1 cellular context compared by ENCODE assay signal in the genomic region with DNA sequence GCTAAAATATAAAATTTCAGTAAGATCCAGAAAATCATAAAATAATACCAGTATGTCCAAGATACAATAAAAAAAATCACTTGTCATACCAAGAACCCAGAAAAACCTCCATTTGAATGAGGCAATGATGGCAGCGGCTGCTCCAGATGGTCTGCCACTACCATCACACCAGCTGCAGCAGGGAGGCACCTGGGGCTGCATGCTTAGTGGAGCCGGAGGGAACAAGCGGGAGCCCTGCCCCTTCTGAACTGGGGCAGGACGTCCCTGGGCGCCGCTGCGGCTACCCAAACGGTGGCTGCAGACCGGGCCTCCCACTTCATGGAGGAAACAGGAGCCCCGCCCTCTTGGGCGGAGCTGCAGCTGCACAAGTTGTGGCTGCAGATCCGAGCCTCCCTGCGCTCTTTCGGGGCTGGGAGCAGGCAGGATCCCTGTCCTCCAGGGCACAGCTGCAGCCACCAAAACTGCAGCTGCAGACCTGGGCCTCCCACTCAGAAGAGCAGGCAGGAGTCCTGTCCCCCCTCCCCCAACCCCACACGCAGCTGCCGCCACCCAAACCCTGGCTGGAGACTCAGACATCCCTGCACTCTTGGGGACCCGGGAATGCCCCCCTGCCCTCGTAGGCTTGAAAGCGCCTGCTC.
A peak's percentile ranks its signal among the peaks of the same experiment; 100 is the strongest.
TF ChIP-seq lines count a peak whose summit lies in the region.

No MANE protein-coding gene starts in this region.

TF ChIP-seq in HepG2, 621 proteins besides CTCF, POLR2A, EP300 and RAD21 (continued from another document):
- TF ChIP-seq, protein P1, sequence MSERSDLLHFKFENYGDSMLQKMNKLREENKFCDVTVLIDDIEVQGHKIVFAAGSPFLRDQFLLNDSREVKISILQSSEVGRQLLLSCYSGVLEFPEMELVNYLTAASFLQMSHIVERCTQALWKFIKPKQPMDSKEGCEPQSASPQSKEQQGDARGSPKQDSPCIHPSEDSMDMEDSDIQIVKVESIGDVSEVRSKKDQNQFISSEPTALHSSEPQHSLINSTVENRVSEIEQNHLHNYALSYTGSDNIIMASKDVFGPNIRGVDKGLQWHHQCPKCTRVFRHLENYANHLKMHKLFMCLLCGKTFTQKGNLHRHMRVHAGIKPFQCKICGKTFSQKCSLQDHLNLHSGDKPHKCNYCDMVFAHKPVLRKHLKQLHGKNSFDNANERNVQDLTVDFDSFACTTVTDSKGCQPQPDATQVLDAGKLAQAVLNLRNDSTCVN (CRISPR knock-in tag; IDR thresholded peaks at IDR 0.05; ENCODE audit: borderline replicate concordance): 0 out of 2 replicates have a peak, but pooled peaks have one; percentile 30
- TF ChIP-seq, protein P2, sequence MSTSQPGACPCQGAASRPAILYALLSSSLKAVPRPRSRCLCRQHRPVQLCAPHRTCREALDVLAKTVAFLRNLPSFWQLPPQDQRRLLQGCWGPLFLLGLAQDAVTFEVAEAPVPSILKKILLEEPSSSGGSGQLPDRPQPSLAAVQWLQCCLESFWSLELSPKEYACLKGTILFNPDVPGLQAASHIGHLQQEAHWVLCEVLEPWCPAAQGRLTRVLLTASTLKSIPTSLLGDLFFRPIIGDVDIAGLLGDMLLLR (CRISPR knock-in tag; IDR thresholded peaks at IDR 0.05): peak; percentile 15; the same call in 1 of the 2 replicates
- TF ChIP-seq AHR (CRISPR knock-in tag; IDR thresholded peaks at IDR 0.05) (no peak), HNRNPL (IDR thresholded peaks at IDR 0.05; ENCODE audit: low read depth, low read length) (0 out of 2 replicates have a peak, but pooled peaks have one; percentile 18), KMT2A (CRISPR knock-in tag; IDR thresholded peaks at IDR 0.05) (peak; percentile 58; the same call in 1 of the 2 replicates), ZNF619 (CRISPR knock-in tag; IDR thresholded peaks at IDR 0.05) (no peak), ZNF883 (CRISPR knock-in tag; IDR thresholded peaks at IDR 0.05; ENCODE audit: not compliant biosample characterization) (peak; percentile 53)
